ENCODE assay signal across 15 cellular contexts in the genomic region with DNA sequence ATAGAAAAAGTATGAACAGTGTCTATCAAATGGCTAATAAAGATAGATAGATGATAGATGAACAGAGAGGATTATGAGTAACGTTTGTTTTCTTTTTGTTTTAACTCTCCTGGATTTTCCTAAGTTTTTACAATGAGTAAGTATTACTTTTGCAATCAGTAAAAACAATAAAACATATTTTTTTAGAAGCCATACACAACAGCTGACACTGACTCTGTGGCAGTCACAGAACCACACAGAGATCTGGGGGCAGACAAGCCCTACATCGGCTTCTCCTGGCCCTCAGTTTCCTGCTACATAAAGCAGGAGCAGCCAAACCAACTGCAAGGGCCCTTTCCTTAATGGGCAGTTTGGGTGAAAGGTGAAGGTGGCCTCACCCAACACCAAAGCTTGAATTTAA.
DNase-seq lines count a peak whose midpoint lies in the region; ATAC-seq and TF ChIP-seq lines count a peak whose summit lies in the region.
"Had no signal": no experiment of that assay in that cellular context is flagged by ENCODE, and none has a peak within 500 bp of the region (broad histone marks: within the 10 kb centered on the region; RNA-seq: fewer than 3 reads in every experiment).

No MANE protein-coding gene starts in this region.

- DNase-seq in right cardiac atrium: no peak
- no peak for DNase-seq in heart right ventricle
- no peak for DNase-seq in esophagus squamous epithelium (lab: John Stamatoyannopoulos, UW)
- DNase-seq in aorta: no peak
- no peak for DNase-seq in RWPE1 (ENCODE audit: low spot score)
- no peak for DNase-seq in foreskin keratinocyte
- DNase-seq in DMS79 (lab: John Stamatoyannopoulos, UW): no peak
- DNase-seq: 8988T; C1 segment of cervical spinal cord; CD4-positive, alpha-beta T cell; DMS79 treated with DMSO at 0.1 percent for 48 hours; EL; H9 had no signal

- H3K4me1 ChIP-seq in right cardiac atrium (ENCODE audit: control insufficient read depth, insufficient read depth, low read length) (no peaks in the 10 kb centered on the region), heart right ventricle (peaks cover 0 to 24% (median 0%) of the 10 kb centered on the region in 9 donors), esophagus squamous epithelium (peaks cover 0 to 9% (median 0%) of the 10 kb centered on the region in 3 donors), skeletal muscle satellite cell (ENCODE audit: control insufficient read depth, insufficient read depth, low read length) (peaks cover 28% of the 10 kb centered on the region), aorta (ENCODE audit: control insufficient read depth in 1 of 2, insufficient read depth in 2 of 2, low read length in 2 of 2) (peaks cover 6 to 10% of the 10 kb centered on the region in 2 donors), foreskin keratinocyte (no peaks in the 10 kb centered on the region)

- CTCF ChIA-PET in RWPE1 (lab: Yijun Ruan, JAX): no interaction called here

- H3K27ac ChIP-seq in right cardiac atrium (ENCODE audit: low read length) (peak overlapping the region; percentile 45), heart right ventricle (peak overlapping the region in 1 of 10 donors; percentile 21), esophagus squamous epithelium (peak overlapping the region in 3 of 4 donors; percentile 4 to 46 (median 20)), aorta (ENCODE audit: low read depth in 1 of 2, low read length in 2 of 2) (peak overlapping the region; percentile 80 to 82), RWPE1 (no peak overlapping the region), foreskin keratinocyte (no peak overlapping the region)

- H3K9me3 ChIP-seq in right cardiac atrium (ENCODE audit: control insufficient read depth, low read length) (no peaks in the 10 kb centered on the region), heart right ventricle (no peaks in the 10 kb centered on the region), esophagus squamous epithelium (no peaks in the 10 kb centered on the region), skeletal muscle satellite cell (replicated peaks; ENCODE audit: low read length) (no peaks in the 10 kb centered on the region), aorta (ENCODE audit: control insufficient read depth, low read length) (no peaks in the 10 kb centered on the region)

- no peaks in the 10 kb centered on the region for H3K27me3 ChIP-seq in right cardiac atrium (ENCODE audit: control insufficient read depth, insufficient read depth)
- H3K27me3 ChIP-seq in heart right ventricle: no peaks in the 10 kb centered on the region
- no peaks in the 10 kb centered on the region for H3K27me3 ChIP-seq in esophagus squamous epithelium
- H3K27me3 ChIP-seq in skeletal muscle satellite cell (ENCODE audit: control insufficient read depth, insufficient read depth, low read length): no peaks in the 10 kb centered on the region
- H3K27me3 ChIP-seq in aorta (ENCODE audit: control insufficient read depth in 1 of 2, insufficient read depth in 2 of 2, low read length in 1 of 2): no peaks in the 10 kb centered on the region
- H3K27me3 ChIP-seq in foreskin keratinocyte: no peaks in the 10 kb centered on the region

- no peak overlapping the region for H3K4me3 ChIP-seq in right cardiac atrium (ENCODE audit: low read length)
- no peak overlapping the region for H3K4me3 ChIP-seq in heart right ventricle
- no peak overlapping the region for H3K4me3 ChIP-seq in esophagus squamous epithelium
- H3K4me3 ChIP-seq in skeletal muscle satellite cell (ENCODE audit: low read length): no peak overlapping the region
- no peak overlapping the region for H3K4me3 ChIP-seq in aorta (ENCODE audit: low read length in 2 of 2)
- H3K4me3 ChIP-seq: GM23338 had no signal

- ATAC-seq in right cardiac atrium (no peak), heart right ventricle (no peak), aorta (ENCODE audit: low FRiP score) (no peak), foreskin keratinocyte (no peak)

- POLR2A ChIA-PET in RWPE1 (lab: Yijun Ruan, JAX; ENCODE audit: low non-redundant PET): no interaction called here

- H3K36me3 ChIP-seq in heart right ventricle (peaks cover 0 to 20% (median 0%) of the 10 kb centered on the region in 9 donors), esophagus squamous epithelium (peaks cover 0 to 23% (median 0%) of the 10 kb centered on the region in 3 donors), skeletal muscle satellite cell (ENCODE audit: insufficient read depth, low read length) (peaks cover 87% of the 10 kb centered on the region), aorta (ENCODE audit: control insufficient read depth in 1 of 2, insufficient read depth in 2 of 2, low read length in 1 of 2) (peaks cover 4 to 10% of the 10 kb centered on the region in 2 donors)

- WGBS in right cardiac atrium: 75% methylated on average over 2 of the region's 2 CpGs
- WGBS in heart right ventricle, 2 donors: 90 to 92% methylated on average over 2 of the region's 2 CpGs
- WGBS in esophagus squamous epithelium, 2 donors: 68 to 72% methylated on average over 2 of the region's 2 CpGs
- 3 to 10% methylated on average over 2 of the region's 2 CpGs for WGBS in aorta, 2 donors

- H3K9ac ChIP-seq in skeletal muscle satellite cell (ENCODE audit: low read depth, low read length): peak overlapping the region; percentile 24

- TF ChIP-seq POLR2A in esophagus squamous epithelium (IDR thresholded peaks at IDR 0.05): no peak

- intact Hi-C loops in right cardiac atrium (cut with DNase I): no loop called here
- intact Hi-C loops in heart right ventricle (cut with DNase I): no loop called here
- intact Hi-C loops in esophagus squamous epithelium (cut with DNase I): no loop called here
- intact Hi-C loops in aorta (cut with DNase I): loop anchor here in 1 of 2 donors (5.0 kb wide), 1 partner anchor 231 kb away; no protein-coding TSS in a partner anchor

- H3K4me2 ChIP-seq in skeletal muscle satellite cell (ENCODE audit: low read length): peak overlapping the region; percentile 3
- H3K4me2 ChIP-seq: GM23338 had no signal

- TF ChIP-seq CTCF in heart right ventricle (IDR thresholded peaks at IDR 0.05): no peak
- TF ChIP-seq CTCF in esophagus squamous epithelium (IDR thresholded peaks at IDR 0.05): no peak
- TF ChIP-seq CTCF in RWPE1 (conservative IDR thresholded peaks at IDR 0.05; ENCODE audit: low read depth): no peak
- TF ChIP-seq CTCF in foreskin keratinocyte (conservative IDR thresholded peaks at IDR 0.05): no peak

Comparison
In these comparisons a context has a peak if more than half of its experiments do, and no peak if none do; other contexts are left out.
1. H3K27ac ChIP-seq: peak in right cardiac atrium (single experiment), esophagus squamous epithelium (3 of 4) and aorta (2 of 2); none in RWPE1 (single experiment) and foreskin keratinocyte (single experiment).